ENCODE assay signal across 8 cellular contexts in genomic region chr15:40081691-40082194, GRCh38. TPM values are rescaled to one million over a fixed set of nuclear protein-coding genes. Genes with fewer than 3 reads are reported as not detected.
DNase-seq lines count a peak whose midpoint lies in the region; ATAC-seq, FAIRE-seq and TF ChIP-seq lines count a peak whose summit lies in the region.

No MANE protein-coding gene starts in this region.

- H2AFZ ChIP-seq in Loucy (ENCODE audit: low read length) (peak overlapping the region; percentile 74), astrocyte (ENCODE audit: low read depth, low read length) (peak overlapping the region; percentile 83), hepatocyte (peak overlapping the region; percentile 2)

- no peaks in the 10 kb centered on the region for H3K27me3 Mint-ChIP-seq in astrocyte (ENCODE audit: low read depth, unreplicated experiment)
- H3K27me3 Mint-ChIP-seq in activated CD8-positive, alpha-beta memory T cell treated with anti-CD3 and anti-CD28 coated beads, Interleukin-2, amount 10 ng/mL, durations not matched to agents 7 days and 5 days = peaks cover 33% of the 10 kb centered on the region

- 6% methylated on average over 12 of the region's 12 CpGs for WGBS in hepatocyte (ENCODE audit: low lambda C conversion rate, missing lambda C conversion rate)

- H3K4me3 ChIP-seq in Loucy (ENCODE audit: low read length, poor library complexity, severe bottlenecking) (no peak overlapping the region), astrocyte (ENCODE audit: insufficient read depth, low read depth, low read length) (peak overlapping the region; percentile 48), hepatocyte (no peak overlapping the region)

- H3K4me2 ChIP-seq in Loucy (ENCODE audit: low read depth, low read length, poor library complexity, severe bottlenecking) (no peak overlapping the region), astrocyte (ENCODE audit: low read length) (peak overlapping the region; percentile 88), hepatocyte (peak overlapping the region; percentile 65)

- H4K20me1 ChIP-seq in Loucy (ENCODE audit: insufficient read depth, low read length, poor library complexity, severe bottlenecking) = no peaks in the 10 kb centered on the region
- H4K20me1 ChIP-seq in astrocyte (ENCODE audit: insufficient read depth, low read length) = no peaks in the 10 kb centered on the region
- no peaks in the 10 kb centered on the region for H4K20me1 ChIP-seq in hepatocyte (ENCODE audit: insufficient read depth, poor library complexity, severe bottlenecking)

- peaks cover 46% of the 10 kb centered on the region for H3K4me1 Mint-ChIP-seq in astrocyte (ENCODE audit: low read depth, unreplicated experiment)
- peaks cover 15% of the 10 kb centered on the region for H3K4me1 Mint-ChIP-seq in activated CD8-positive, alpha-beta memory T cell treated with anti-CD3 and anti-CD28 coated beads, Interleukin-2, amount 10 ng/mL, durations not matched to agents 7 days and 5 days

- no peak for ATAC-seq in activated CD8-positive, alpha-beta memory T cell treated with anti-CD3 and anti-CD28 coated beads, Interleukin-2, amount 10 ng/mL, durations not matched to agents 7 days and 5 days

- no peaks in the 10 kb centered on the region for H3F3A ChIP-seq in Loucy (ENCODE audit: low read depth)

- H3K9ac ChIP-seq in Loucy (ENCODE audit: low read depth, low read length, poor library complexity, severe bottlenecking) (peak overlapping the region; percentile 27), astrocyte (ENCODE audit: low read length) (peak overlapping the region; percentile 75)

- no peaks in the 10 kb centered on the region for H3K36me3 Mint-ChIP-seq in astrocyte (ENCODE audit: low read depth, unreplicated experiment)
- no peaks in the 10 kb centered on the region for H3K36me3 Mint-ChIP-seq in activated CD8-positive, alpha-beta memory T cell treated with anti-CD3 and anti-CD28 coated beads, Interleukin-2, amount 10 ng/mL, durations not matched to agents 7 days and 5 days

- H3K79me2 ChIP-seq in Loucy (ENCODE audit: insufficient read depth, low read length) = no peaks in the 10 kb centered on the region
- no peaks in the 10 kb centered on the region for H3K79me2 ChIP-seq in astrocyte (ENCODE audit: insufficient read depth, low read length)
- no peaks in the 10 kb centered on the region for H3K79me2 ChIP-seq in hepatocyte

- CTCF ChIA-PET in activated CD8-positive, alpha-beta memory T cell treated with anti-CD3 and anti-CD28 coated beads, Interleukin-2, amount 10 ng/mL, durations not matched to agents 7 days and 5 days (lab: Charles Lee) = interaction anchor here (2.3 kb wide), 1 partner anchor 22 kb away, joined by 5 read pairs; no protein-coding TSS in a partner anchor

- H3K27ac ChIP-seq in astrocyte (ENCODE audit: low read depth, low read length) = peak overlapping the region; percentile 41
- peak overlapping the region; percentile 67 for H3K27ac ChIP-seq in hepatocyte

- H3K4me1 ChIP-seq in Loucy (ENCODE audit: insufficient read depth, low read length, poor library complexity, severe bottlenecking) (peaks cover 35% of the 10 kb centered on the region), astrocyte (ENCODE audit: insufficient read depth, low read length) (peaks cover 26% of the 10 kb centered on the region), hepatocyte (ENCODE audit: insufficient read depth) (peaks cover 53% of the 10 kb centered on the region)

- no peaks in the 10 kb centered on the region for H3K27me3 ChIP-seq in Loucy (ENCODE audit: insufficient read depth, low read length, poor library complexity, severe bottlenecking)
- no peaks in the 10 kb centered on the region for H3K27me3 ChIP-seq in astrocyte (ENCODE audit: insufficient read depth, low read length)
- no peaks in the 10 kb centered on the region for H3K27me3 ChIP-seq in hepatocyte

- intact Hi-C loops in posterior vena cava (cut with DNase I) = no loop called here

- H3K9me3 Mint-ChIP-seq in astrocyte (ENCODE audit: unreplicated experiment) = no peaks in the 10 kb centered on the region
- no peaks in the 10 kb centered on the region for H3K9me3 Mint-ChIP-seq in activated CD8-positive, alpha-beta memory T cell treated with anti-CD3 and anti-CD28 coated beads, Interleukin-2, amount 10 ng/mL, durations not matched to agents 7 days and 5 days (ENCODE audit: low read depth)

- TF ChIP-seq CTCF in Loucy (conservative IDR thresholded peaks at IDR 0.05; ENCODE audit: low read length) = no peak
- TF ChIP-seq CTCF in astrocyte (IDR thresholded peaks at IDR 0.05; ENCODE audit: insufficient read depth, low read depth, low read length) = no peak
- no peak for TF ChIP-seq CTCF in hepatocyte (IDR thresholded peaks at IDR 0.05; ENCODE audit: poor library complexity)
- TF ChIP-seq CTCF in GM13977 (IDR thresholded peaks at IDR 0.05; ENCODE audit: extremely low read depth, insufficient read depth, missing control alignments) = no peak

- in situ Hi-C loops in GM13977 (cut with MboI; ENCODE audit: low pct_unique_long_range_greater_than_20kb, low sequenced_read_pairs, unreplicated experiment) = no loop called here

- no peaks in the 10 kb centered on the region for H3K36me3 ChIP-seq in Loucy (ENCODE audit: insufficient read depth, low read length)
- no peaks in the 10 kb centered on the region for H3K36me3 ChIP-seq in astrocyte (ENCODE audit: insufficient read depth, low read length)
- no peaks in the 10 kb centered on the region for H3K36me3 ChIP-seq in hepatocyte (replicated peaks; ENCODE audit: insufficient read depth, low read depth)

- FAIRE-seq in astrocyte (lab: Jason Lieb, UNC) = no peak

- H3K9me3 ChIP-seq in Loucy (ENCODE audit: insufficient read depth, low read depth, low read length) = no peaks in the 10 kb centered on the region
- H3K9me3 ChIP-seq in astrocyte (ENCODE audit: insufficient read depth, low read depth, low read length) = no peaks in the 10 kb centered on the region
- no peaks in the 10 kb centered on the region for H3K9me3 ChIP-seq in hepatocyte (ENCODE audit: low read depth)

- H3K4me3 Mint-ChIP-seq in astrocyte (ENCODE audit: unreplicated experiment) = peak overlapping the region; percentile 80
- H3K4me3 Mint-ChIP-seq in activated CD8-positive, alpha-beta memory T cell treated with anti-CD3 and anti-CD28 coated beads, Interleukin-2, amount 10 ng/mL, durations not matched to agents 7 days and 5 days = no peak overlapping the region

- peak; percentile 22 for DNase-seq in DMS114 treated with DMSO at 0.1 percent for 48 hours (lab: John Stamatoyannopoulos, UW; ENCODE audit: unreplicated experiment)
- DNase-seq in astrocyte (ENCODE audit: low read depth) = peak; percentile 64
- DNase-seq in hepatocyte (ENCODE audit: low spot score) = peak; percentile 89
- DNase-seq in posterior vena cava (ENCODE audit: low spot score) = peak; percentile 84
- DNase-seq in GM13977 (ENCODE audit: low spot score) = no peak
- no peak for DNase-seq in amniotic stem cell (lab: John Stamatoyannopoulos, UW)
- no peak for DNase-seq in activated CD8-positive, alpha-beta memory T cell treated with anti-CD3 and anti-CD28 coated beads, Interleukin-2, amount 10 ng/mL, durations not matched to agents 7 days and 5 days

- peak overlapping the region; percentile 88 for H3K27ac Mint-ChIP-seq in astrocyte (ENCODE audit: unreplicated experiment)
- H3K27ac Mint-ChIP-seq in activated CD8-positive, alpha-beta memory T cell treated with anti-CD3 and anti-CD28 coated beads, Interleukin-2, amount 10 ng/mL, durations not matched to agents 7 days and 5 days = no peak overlapping the region

- H3K9me2 ChIP-seq in Loucy (replicated peaks; ENCODE audit: low read depth, low read length) (no peaks in the 10 kb centered on the region), hepatocyte (replicated peaks; ENCODE audit: insufficient read depth) (no peaks in the 10 kb centered on the region)

RNA-seq across cellular contexts. Expression of gene BMF, which starts 26.9 kb away (rescaled TPM):
- total RNA-seq in astrocyte (31.0 and 31.8 TPM in 2 replicates), hepatocyte (33.9 and 41.8 TPM in 2 replicates), posterior vena cava (1 to 10 TPM; 3.0 to 5.0 TPM)
- 13.8 and 15.9 TPM in 2 replicates for polyA plus RNA-seq in hepatocyte
- total RNA-seq in activated CD8-positive, alpha-beta memory T cell treated with anti-CD3 and anti-CD28 coated beads, Interleukin-2, amount 10 ng/mL, durations not matched to agents 7 days and 5 days = 10 to 100 TPM in 1 of 2 experiments, 1 to 10 TPM in 1; 3.6 to 13.0 TPM

RNA-seq across cellular contexts. Expression of gene SRP14, which starts 42.8 kb away (rescaled TPM):
- total RNA-seq in astrocyte (279 and 320 TPM in 2 replicates), hepatocyte (219 and 274 TPM in 2 replicates), posterior vena cava (100 to 1,000 TPM; 148 to 160 TPM)
- polyA plus RNA-seq in hepatocyte = 804 and 827 TPM in 2 replicates
- total RNA-seq in activated CD8-positive, alpha-beta memory T cell treated with anti-CD3 and anti-CD28 coated beads, Interleukin-2, amount 10 ng/mL, durations not matched to agents 7 days and 5 days = 100 to 1,000 TPM; 150 to 160 TPM

Comparison
In these comparisons a context has a peak if more than half of its experiments do, and no peak if none do; other contexts are left out.
1. DNase-seq: peak in DMS114 treated with DMSO at 0.1 percent for 48 hours (single experiment), astrocyte (single experiment), hepatocyte (single experiment) and posterior vena cava (single experiment); none in GM13977 (single experiment), amniotic stem cell (single experiment) and activated CD8-positive, alpha-beta memory T cell treated with anti-CD3 and anti-CD28 coated beads, Interleukin-2, amount 10 ng/mL, durations not matched to agents 7 days and 5 days (single experiment).
2. H2AFZ ChIP-seq: peak in every context shown above with its lines; median percentile 83 in astrocyte; 74 in Loucy; 2 in hepatocyte.